Comparison of ENCODE assay signal across 8 cellular contexts in genomic region chr19:3440082-3440481, GRCh38. TPM values are rescaled to one million over a fixed set of nuclear protein-coding genes. Genes with fewer than 3 reads are reported as not detected.
DNase-seq lines count a peak whose midpoint lies in the region; ATAC-seq lines count a peak whose summit lies in the region.
"Had no signal": no experiment of that assay in that cellular context is flagged by ENCODE, and none has a peak within 500 bp of the region (broad histone marks: within the 10 kb centered on the region; RNA-seq: fewer than 3 reads in every experiment).

No MANE protein-coding gene starts in this region.

- peaks cover 5% of the 10 kb centered on the region for H3K4me1 Mint-ChIP-seq in activated naive CD8-positive, alpha-beta T cell treated with anti-CD3 and anti-CD28 coated beads for 36 hours

- peaks cover 12% of the 10 kb centered on the region for H3K36me3 Mint-ChIP-seq in activated naive CD8-positive, alpha-beta T cell treated with anti-CD3 and anti-CD28 coated beads for 36 hours

- in situ Hi-C loops in SK-MEL-5 (cut with HindIII; ENCODE audit: low pct_unique_long_range_greater_than_20kb, low sequenced_read_pairs): no loop called here

- DNase-seq in GM19240 (ENCODE audit: insufficient read length, low spot score): peak; percentile 57
- DNase-seq in SK-MEL-5 (ENCODE audit: low read depth, low spot score): peak; percentile 69
- peak; percentile 57 for DNase-seq in activated naive CD8-positive, alpha-beta T cell treated with anti-CD3 and anti-CD28 coated beads for 36 hours
- DNase-seq in islet precursor cell: peak; percentile 76
- DNase-seq in stimulated activated CD8-positive, alpha-beta memory T cell treated with anti-CD3 and anti-CD28 coated beads, Interleukin-2, amount 100 ng/mL, for 1 hour (ENCODE audit: low read depth in 2 of 2): peak; percentile 29 to 31
- DNase-seq in NOMO-1 treated with dmso at 0.1 percent for 144 hours (lab: John Stamatoyannopoulos, UW; ENCODE audit: unreplicated experiment): no peak

- ATAC-seq in HG02852 (IDR thresholded peaks at IDR 0.05; ENCODE audit: unreplicated experiment): no peak

- no peak overlapping the region for H3K4me3 Mint-ChIP-seq in activated naive CD8-positive, alpha-beta T cell treated with anti-CD3 and anti-CD28 coated beads for 36 hours

- no peaks in the 10 kb centered on the region for H3K9me3 Mint-ChIP-seq in activated naive CD8-positive, alpha-beta T cell treated with anti-CD3 and anti-CD28 coated beads for 36 hours

- no peak overlapping the region for H3K27ac Mint-ChIP-seq in activated naive CD8-positive, alpha-beta T cell treated with anti-CD3 and anti-CD28 coated beads for 36 hours

- H3K27me3 Mint-ChIP-seq in activated naive CD8-positive, alpha-beta T cell treated with anti-CD3 and anti-CD28 coated beads for 36 hours: no peaks in the 10 kb centered on the region

RNA-seq across cellular contexts. Expression of gene SMIM24, which starts 40.2 kb away (rescaled TPM):
- total RNA-seq in SK-MEL-5 (2014; rRNA removed; shearing (Covaris generic)): not detected in 2 replicates
- not detected in 2 replicates for polyA plus RNA-seq in SK-MEL-5 (2015; cell fraction: cytosol; rRNA removed)
- polyA plus RNA-seq in SK-MEL-5 (2015; cell fraction: nucleus; rRNA removed): not detected in 2 replicates
- 1 to 10 TPM; 2.2 to 2.5 TPM for total RNA-seq in activated naive CD8-positive, alpha-beta T cell treated with anti-CD3 and anti-CD28 coated beads for 36 hours
- total RNA-seq: subcutaneous adipose tissue had no signal

RNA-seq across cellular contexts. Expression of gene SMIM44, which starts 43.2 kb away (rescaled TPM):
- not detected in 2 replicates for total RNA-seq in SK-MEL-5 (2014; rRNA removed; shearing (Covaris generic))
- polyA plus RNA-seq in SK-MEL-5 (2015; cell fraction: cytosol; rRNA removed): not detected in 2 replicates
- not detected in 2 replicates for polyA plus RNA-seq in SK-MEL-5 (2015; cell fraction: nucleus; rRNA removed)
- not detected for total RNA-seq in activated naive CD8-positive, alpha-beta T cell treated with anti-CD3 and anti-CD28 coated beads for 36 hours
- total RNA-seq: subcutaneous adipose tissue had no signal
